Comparison of ENCODE assay signal across 8 cellular contexts in genomic region chr2:64212801-64213321, GRCh38.
DNase-seq lines count a peak whose midpoint lies in the region; ATAC-seq and TF ChIP-seq lines count a peak whose summit lies in the region.

No MANE protein-coding gene starts in this region.

- no peak overlapping the region for H3K18ac ChIP-seq in mesendoderm (ENCODE audit: low read length)

- H3K9me3 ChIP-seq in OCI-LY3 (ENCODE audit: insufficient read depth, low read length), result no peaks in the 10 kb centered on the region

- peak; percentile 30 for ATAC-seq in GM21619 (IDR thresholded peaks at IDR 0.05; ENCODE audit: unreplicated experiment)
- ATAC-seq in stimulated activated effector memory CD8-positive, alpha-beta T cell treated with anti-CD3 and anti-CD28 coated beads, Interleukin-12 subunit alpha, Interleukin-12 subunit beta, amount 100 ng/mL, for 72 hours, result peak; percentile 88
- ATAC-seq in GM21786 (IDR thresholded peaks at IDR 0.05; ENCODE audit: unreplicated experiment), result no peak

- H3K9me3 Mint-ChIP-seq in stimulated activated effector memory CD8-positive, alpha-beta T cell treated with anti-CD3 and anti-CD28 coated beads, Interleukin-12 subunit alpha, Interleukin-12 subunit beta, amount 100 ng/mL, for 72 hours, result peaks cover 6% of the 10 kb centered on the region

- peaks cover 71% of the 10 kb centered on the region for H3K4me1 ChIP-seq in OCI-LY3 (ENCODE audit: low read length)
- no peaks in the 10 kb centered on the region for H3K4me1 ChIP-seq in mesendoderm (ENCODE audit: control insufficient read depth, low read depth, low read length)

- no peak overlapping the region for H2BK5ac ChIP-seq in mesendoderm (ENCODE audit: low read length)

- peak; percentile 60 to 75 for DNase-seq in AML-193 (lab: John Stamatoyannopoulos, UW)
- peak; percentile 94 for DNase-seq in choroid plexus epithelial cell (ENCODE audit: low read depth)
- DNase-seq in stimulated activated effector memory CD8-positive, alpha-beta T cell treated with anti-CD3 and anti-CD28 coated beads, Interleukin-12 subunit alpha, Interleukin-12 subunit beta, amount 100 ng/mL, for 72 hours (ENCODE audit: low spot score in 2 of 2), result peak; percentile 36 to 85
- no peak for DNase-seq in NCI-H2196 (lab: John Stamatoyannopoulos, UW; ENCODE audit: unreplicated experiment)
- DNase-seq in mesendoderm, result no peak

- peaks cover 54% of the 10 kb centered on the region for H3K4me1 Mint-ChIP-seq in stimulated activated effector memory CD8-positive, alpha-beta T cell treated with anti-CD3 and anti-CD28 coated beads, Interleukin-12 subunit alpha, Interleukin-12 subunit beta, amount 100 ng/mL, for 72 hours

- peak overlapping the region; percentile 69 for H2AFZ ChIP-seq in OCI-LY3 (ENCODE audit: low read depth, low read length)

- peak overlapping the region; percentile 66 for H3K4me3 Mint-ChIP-seq in stimulated activated effector memory CD8-positive, alpha-beta T cell treated with anti-CD3 and anti-CD28 coated beads, Interleukin-12 subunit alpha, Interleukin-12 subunit beta, amount 100 ng/mL, for 72 hours

- H3K4me2 ChIP-seq in OCI-LY3 (ENCODE audit: low read length) (peak overlapping the region; percentile 84), mesendoderm (ENCODE audit: low read length) (no peak overlapping the region)

- H3K27me3 ChIP-seq in OCI-LY3 (ENCODE audit: low read depth, low read length), result no peaks in the 10 kb centered on the region
- no peaks in the 10 kb centered on the region for H3K27me3 ChIP-seq in mesendoderm (ENCODE audit: insufficient read depth, low read length, poor library complexity)

- no CpG with 5 or more reads among the region's 3 CpGs for WGBS in mesendoderm (ENCODE audit: extremely low coverage, insufficient coverage, low lambda C conversion rate)

- H3K27ac Mint-ChIP-seq in stimulated activated effector memory CD8-positive, alpha-beta T cell treated with anti-CD3 and anti-CD28 coated beads, Interleukin-12 subunit alpha, Interleukin-12 subunit beta, amount 100 ng/mL, for 72 hours, result peak overlapping the region; percentile 99

- no peaks in the 10 kb centered on the region for H4K20me1 ChIP-seq in OCI-LY3 (ENCODE audit: insufficient read depth, low read length)

- H3K9ac ChIP-seq in OCI-LY3 (ENCODE audit: low read length), result peak overlapping the region; percentile 87
- no peak overlapping the region for H3K9ac ChIP-seq in mesendoderm (ENCODE audit: low read length)

- no peak overlapping the region for H2BK120ac ChIP-seq in mesendoderm (ENCODE audit: low read depth, low read length)

- H3K36me3 ChIP-seq in OCI-LY3 (replicated peaks; ENCODE audit: low read depth, low read length) (no peaks in the 10 kb centered on the region), mesendoderm (ENCODE audit: control insufficient read depth, insufficient read depth, low read length) (no peaks in the 10 kb centered on the region)

- H4K5ac ChIP-seq in mesendoderm (ENCODE audit: low read length), result no peak overlapping the region

- no peak overlapping the region for H3K4ac ChIP-seq in mesendoderm (ENCODE audit: low read depth, low read length)

- no peaks in the 10 kb centered on the region for H3K79me1 ChIP-seq in mesendoderm (ENCODE audit: low read length)

- peaks cover 21% of the 10 kb centered on the region for H3K36me3 Mint-ChIP-seq in stimulated activated effector memory CD8-positive, alpha-beta T cell treated with anti-CD3 and anti-CD28 coated beads, Interleukin-12 subunit alpha, Interleukin-12 subunit beta, amount 100 ng/mL, for 72 hours

- H3K79me2 ChIP-seq in OCI-LY3 (ENCODE audit: low read length), result no peaks in the 10 kb centered on the region
- H3K79me2 ChIP-seq in mesendoderm (ENCODE audit: control insufficient read depth, insufficient read depth, low read length), result no peaks in the 10 kb centered on the region

- no peak overlapping the region for H3K56ac ChIP-seq in mesendoderm (ENCODE audit: low read length)

- H3K23ac ChIP-seq in mesendoderm (ENCODE audit: low read length), result no peak overlapping the region

- H3K27ac ChIP-seq in OCI-LY3 (ENCODE audit: low read length), result peak overlapping the region; percentile 98
- no peak overlapping the region for H3K27ac ChIP-seq in mesendoderm (ENCODE audit: low read depth, low read length)

- H2AK5ac ChIP-seq in mesendoderm (ENCODE audit: low read length), result no peak overlapping the region

- H2BK15ac ChIP-seq in mesendoderm (replicated peaks; ENCODE audit: low read depth), result no peak overlapping the region

- H3K4me3 ChIP-seq in OCI-LY3 (ENCODE audit: low read length), result peak overlapping the region; percentile 66; the same call in 1 of the 2 replicates
- no peak overlapping the region for H3K4me3 ChIP-seq in choroid plexus epithelial cell (ENCODE audit: low read depth, low read length)
- no peak overlapping the region for H3K4me3 ChIP-seq in mesendoderm (ENCODE audit: low read length)

- no peak overlapping the region for H4K8ac ChIP-seq in mesendoderm (ENCODE audit: low read depth, low read length)

- TF ChIP-seq CTCF in OCI-LY3 (IDR thresholded peaks at IDR 0.05; ENCODE audit: low read depth, low read length) (no peak), choroid plexus epithelial cell (conservative IDR thresholded peaks at IDR 0.05; ENCODE audit: low read depth, low read length) (no peak)

Comparison
In these comparisons a context has a peak if more than half of its experiments do, and no peak if none do; other contexts are left out.
1. DNase-seq: peak in AML-193 (2 of 2), choroid plexus epithelial cell (single experiment) and stimulated activated effector memory CD8-positive, alpha-beta T cell treated with anti-CD3 and anti-CD28 coated beads, Interleukin-12 subunit alpha, Interleukin-12 subunit beta, amount 100 ng/mL, for 72 hours (2 of 2); none in NCI-H2196 (single experiment) and mesendoderm (single experiment).